Comparison of ENCODE assay signal across 33 cellular contexts in the genomic region with DNA sequence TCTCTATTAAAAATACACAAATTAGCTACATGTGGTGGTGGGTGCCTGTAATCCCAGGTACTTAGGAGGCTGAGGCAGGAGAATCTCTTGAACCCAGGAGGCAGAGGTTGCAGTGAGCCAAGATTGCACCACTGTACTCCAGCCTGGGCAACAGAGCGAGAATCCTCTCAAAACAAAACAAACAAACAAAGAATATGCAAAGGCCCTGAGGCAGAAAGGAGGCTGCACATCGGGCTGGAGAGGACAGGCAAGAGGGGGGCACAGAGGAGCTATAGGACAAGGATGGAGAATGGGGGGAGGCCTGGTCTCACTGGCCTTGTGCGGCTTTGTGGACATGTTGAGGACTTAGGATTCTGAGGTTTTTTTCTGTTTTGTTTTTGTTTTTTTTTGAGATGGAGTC. TPM values are rescaled to one million over a fixed set of nuclear protein-coding genes. Genes with fewer than 3 reads are reported as not detected.
DNase-seq lines count a peak whose midpoint lies in the region; ATAC-seq, FAIRE-seq and TF ChIP-seq lines count a peak whose summit lies in the region.
"Had no signal": no experiment of that assay in that cellular context is flagged by ENCODE, and none has a peak within 500 bp of the region (broad histone marks: within the 10 kb centered on the region; RNA-seq: fewer than 3 reads in every experiment).

No MANE protein-coding gene starts in this region.

- no peak for FAIRE-seq in K562 (lab: Jason Lieb, UNC)
- FAIRE-seq: A204.1, A549, D721Med had no signal

- H3K4me2 ChIP-seq in K562 (ENCODE audit: insufficient read depth, low read length): no peak overlapping the region
- H3K4me2 ChIP-seq: A549, BLaER1 had no signal

- in situ Hi-C loops in K562 (cut with MboI): no loop called here

- H2AFZ ChIP-seq in K562 (ENCODE audit: low read depth, low read length): no peak overlapping the region

- no peak for TF ChIP-seq RAD21 in K562 (CRISPR knock-in tag; conservative IDR thresholded peaks at IDR 0.05 in 1 of 2, IDR thresholded peaks at IDR 0.05 in 1 of 2)

- POLR2A ChIA-PET in HEK293 (lab: Yijun Ruan, JAX): no interaction called here
- POLR2A ChIA-PET in K562 (lab: Yijun Ruan, JAX): no interaction called here

- H3K27ac ChIP-seq in HEK293 (ENCODE audit: extremely low read depth, low read depth, low read length) (no peak overlapping the region), K562 (ENCODE audit: extremely low read depth, low read depth, low read length) (no peak overlapping the region)
- H3K27ac ChIP-seq: 22Rv1; A549; BLaER1; BLaER1 treated with 17β-estradiol and CSF1 and Interleukin-3, amounts not matched to agents 10 nM and 100 nM; C4-2B had no signal

- TF ChIP-seq CTCF in HEK293 (tag by site-specific recombination; IDR thresholded peaks at IDR 0.05) (no peak), K562 (IDR thresholded peaks at IDR 0.05 in 2 of 3, conservative IDR thresholded peaks at IDR 0.05 in 1 of 3; ENCODE audit: insufficient read depth in 2 of 3, low read depth in 1 of 3, low read length in 3 of 3) (no peak)

- H3K79me2 ChIP-seq in K562 (ENCODE audit: control insufficient read depth, insufficient read depth, low read length): no peaks in the 10 kb centered on the region

- DNase-seq in K562 (ENCODE audit: extremely low read depth in 1 of 4, low spot score in 3 of 4) (no peak), NCI-H446 (lab: John Stamatoyannopoulos, UW) (no peak), DMS53 (lab: John Stamatoyannopoulos, UW) (no peak)
- DNase-seq in stimulated activated effector memory CD8-positive, alpha-beta T cell treated with anti-CD3 and anti-CD28 coated beads, Interleukin-12 subunit alpha, Interleukin-12 subunit beta, amount 100 ng/mL, for 72 hours (ENCODE audit: low spot score in 2 of 2): no peak
- DNase-seq: 8988T; ACHN; AML-193; BE2C; C1 segment of cervical spinal cord; Caco-2; Calu3; CD4-positive, alpha-beta memory T cell; CD4-positive, alpha-beta T cell; CD4-positive, CD25-positive, alpha-beta regulatory T cell; CD8-positive, alpha-beta memory T cell; CD8-positive, alpha-beta T cell; COR-L47; DMS 273 treated with DMSO at 0.1 percent for 48 hours; DMS153; DMS79; DMS79 treated with DMSO at 0.1 percent for 48 hours; DND-41; EL had no signal

- H3K4me1 Mint-ChIP-seq in stimulated activated effector memory CD8-positive, alpha-beta T cell treated with anti-CD3 and anti-CD28 coated beads, Interleukin-12 subunit alpha, Interleukin-12 subunit beta, amount 100 ng/mL, for 72 hours: peaks cover 4% of the 10 kb centered on the region
- H3K4me1 Mint-ChIP-seq: B cell; CD4-positive, alpha-beta memory T cell; CD8-positive, alpha-beta memory T cell had no signal

- H3K9me3 ChIP-seq in HEK293 (ENCODE audit: control insufficient read depth, insufficient read depth, low read depth, low read length): no peaks in the 10 kb centered on the region
- H3K9me3 ChIP-seq in K562 (replicated peaks; ENCODE audit: control insufficient read depth, insufficient read depth, low read depth, low read length): no peaks in the 10 kb centered on the region
- H3K9me3 ChIP-seq: A549, BE2C, BLaER1, Caco-2 had no signal

- 0 out of 5 replicates have a peak, but pooled peaks cover 0 to 6% of the 10 kb centered on the region in 2 experiments for H3K27me3 ChIP-seq in K562 (ENCODE audit: control insufficient read depth in 2 of 2, insufficient read depth in 2 of 2, low read length in 2 of 2)
- H3K27me3 ChIP-seq: BE2C; BLaER1; BLaER1 treated with 17β-estradiol and CSF1 and Interleukin-3, amounts not matched to agents 10 nM and 100 nM had no signal

- H4K20me1 ChIP-seq in K562 (replicated peaks; ENCODE audit: control insufficient read depth, insufficient read depth, low read length): no peaks in the 10 kb centered on the region
- H4K20me1 ChIP-seq: BLaER1; BLaER1 treated with 17β-estradiol and CSF1 and Interleukin-3, amounts not matched to agents 10 nM and 100 nM had no signal

- no TSS peak for BruUV-seq in K562 (replicated peaks; lab: Mats Ljungman, UMichigan)

- no peaks in the 10 kb centered on the region for H3K9me1 ChIP-seq in K562 (ENCODE audit: control insufficient read depth, insufficient read depth, low read length)

- WGBS in K562 (ENCODE audit: insufficient coverage, low coverage, missing lambda C conversion rate): 25% methylated on average over 3 of the region's 3 CpGs

- H3K27ac Mint-ChIP-seq in stimulated activated effector memory CD8-positive, alpha-beta T cell treated with anti-CD3 and anti-CD28 coated beads, Interleukin-12 subunit alpha, Interleukin-12 subunit beta, amount 100 ng/mL, for 72 hours: peak overlapping the region; percentile 76
- H3K27ac Mint-ChIP-seq: B cell; CD4-positive, alpha-beta T cell; CD8-positive, alpha-beta T cell had no signal

- H3K9ac ChIP-seq in K562 (ENCODE audit: insufficient read depth in 1 of 2, low read depth in 2 of 2, low read length in 2 of 2): no peak overlapping the region
- H3K9ac ChIP-seq: BLaER1; BLaER1 treated with 17β-estradiol and CSF1 and Interleukin-3, amounts not matched to agents 10 nM and 100 nM had no signal

- ATAC-seq in K562 (no peak), HG03139 (IDR thresholded peaks at IDR 0.05; ENCODE audit: unreplicated experiment) (no peak)
- ATAC-seq in stimulated activated effector memory CD8-positive, alpha-beta T cell treated with anti-CD3 and anti-CD28 coated beads, Interleukin-12 subunit alpha, Interleukin-12 subunit beta, amount 100 ng/mL, for 72 hours: no peak
- ATAC-seq: A549; CD8-positive, alpha-beta T cell had no signal

- H3K36me3 ChIP-seq in HEK293 (ENCODE audit: control insufficient read depth in 2 of 2, insufficient read depth in 1 of 2, low read length in 2 of 2) (no peaks in the 10 kb centered on the region), K562 (ENCODE audit: control insufficient read depth, insufficient read depth, low read length) (no peaks in the 10 kb centered on the region)

- TF ChIP-seq EP300 in K562 (IDR thresholded peaks at IDR 0.05; ENCODE audit: low read length): no peak

- H3K36me3 Mint-ChIP-seq in stimulated activated effector memory CD8-positive, alpha-beta T cell treated with anti-CD3 and anti-CD28 coated beads, Interleukin-12 subunit alpha, Interleukin-12 subunit beta, amount 100 ng/mL, for 72 hours: peaks cover 22% of the 10 kb centered on the region

- CTCF ChIA-PET in HEK293 (lab: Yijun Ruan, JAX): interaction anchor here (0.5 kb wide), 1 partner anchor 736 kb away, joined by 3 read pairs; no protein-coding TSS in a partner anchor
- CTCF ChIA-PET in K562 (lab: Yijun Ruan, JAX; ENCODE audit: low intra/inter-chr PET ratio): no interaction called here

- H3K4me3 ChIP-seq in HEK293 (ENCODE audit: low read depth, low read length) (no peak overlapping the region), K562 (no peak overlapping the region)
- H3K4me3 ChIP-seq: A549; BLaER1; BLaER1 treated with 17β-estradiol and CSF1 and Interleukin-3, amounts not matched to agents 10 nM and 100 nM had no signal

- H3K4me1 ChIP-seq in HEK293 (ENCODE audit: control insufficient read depth, insufficient read depth, low read length) (no peaks in the 10 kb centered on the region), K562 (replicated peaks in 1 of 2; ENCODE audit: control insufficient read depth in 2 of 2, insufficient read depth in 2 of 2, low read length in 2 of 2) (peaks cover 0 to 15% of the 10 kb centered on the region in 2 experiments; a peak in 2 of 5 replicates)
- H3K4me1 ChIP-seq: A549, BE2C had no signal

- no peak overlapping the region for H3K4me3 Mint-ChIP-seq in stimulated activated effector memory CD8-positive, alpha-beta T cell treated with anti-CD3 and anti-CD28 coated beads, Interleukin-12 subunit alpha, Interleukin-12 subunit beta, amount 100 ng/mL, for 72 hours
- H3K4me3 Mint-ChIP-seq: B cell; CD4-positive, alpha-beta memory T cell; CD4-positive, alpha-beta T cell; CD4-positive, CD25-positive, alpha-beta regulatory T cell; CD8-positive, alpha-beta memory T cell; CD8-positive, alpha-beta T cell had no signal

- intact Hi-C loops in K562 (cut with micrococcal nuclease): no loop called here

- H3K9me3 Mint-ChIP-seq in stimulated activated effector memory CD8-positive, alpha-beta T cell treated with anti-CD3 and anti-CD28 coated beads, Interleukin-12 subunit alpha, Interleukin-12 subunit beta, amount 100 ng/mL, for 72 hours: no peaks in the 10 kb centered on the region
- H3K9me3 Mint-ChIP-seq: CD4-positive, alpha-beta memory T cell; CD4-positive, alpha-beta T cell; CD4-positive, CD25-positive, alpha-beta regulatory T cell; CD8-positive, alpha-beta memory T cell; CD8-positive, alpha-beta T cell had no signal

- TF ChIP-seq POLR2A in K562 (conservative IDR thresholded peaks at IDR 0.05): no peak

RNA-seq across cellular contexts. Expression of gene TRIOBP, which starts 8.4 kb away (rescaled TPM):
- 9.1 and 30.1 TPM in 2 replicates for total RNA-seq in K562 (2011; cell fraction: chromatin; rRNA removed; ENCODE audit: low replicate concordance)
- 16.3 and 16.6 TPM in 2 replicates for total RNA-seq in K562 (2011; cell fraction: nucleolus; rRNA removed)
- 9.3 and 13.8 TPM in 2 replicates for total RNA-seq in K562 (2011; cell fraction: nucleoplasm; rRNA removed)
- total RNA-seq in K562 (2014; rRNA removed): 9.4 and 11.9 TPM in 2 replicates
- total RNA-seq in K562 (2014; rRNA removed; fragmentation: Illumina TruSeq; extraction: Trizol): 2.9 and 3.3 TPM in 2 replicates
- total RNA-seq in K562 (2015; rRNA removed; fragmentation: Illumina TruSeq; extraction: Trizol): 4.0 and 4.6 TPM in 2 replicates
- total RNA-seq in K562 (2021): 9.9 and 11.0 TPM in 2 replicates
- polyA plus RNA-seq in K562 (2011; rRNA removed): 6.7 and 9.9 TPM in 2 replicates
- 6.9 and 10.9 TPM in 2 replicates for polyA plus RNA-seq in K562 (2011; cell fraction: cytosol; rRNA removed)
- polyA plus RNA-seq in K562 (2011; cell fraction: nucleus; rRNA removed): 18.4 and 22.5 TPM in 2 replicates
- 6.7 and 16.8 TPM in 2 replicates for polyA plus RNA-seq in K562 (2012)
- polyA plus RNA-seq in K562 (2014; fragmentation: Illumina TruSeq; extraction: Trizol): 5.5 and 6.6 TPM in 2 replicates
- polyA plus RNA-seq in K562 (2014; fragmentation: Nextera tagmentation; extraction: Ambion mirVana): under 1 TPM; 0.24 TPM
- polyA plus RNA-seq in K562 (2014; rRNA removed): 13.2 and 13.8 TPM in 2 replicates
- 7.9 and 10.8 TPM in 2 replicates for polyA minus RNA-seq in K562 (2011; rRNA and poly(A)+ RNA removed)
- 3.1 and 3.9 TPM in 2 replicates for polyA minus RNA-seq in K562 (2011; cell fraction: cytosol; rRNA and poly(A)+ RNA removed)
- polyA minus RNA-seq in K562 (2011; cell fraction: nucleus; rRNA and poly(A)+ RNA removed): 5.8 and 8.2 TPM in 2 replicates

RNA-seq across cellular contexts. Expression of gene NOL12, which starts 19.1 kb away (rescaled TPM):
- total RNA-seq in K562 (2011; cell fraction: chromatin; rRNA removed; ENCODE audit: low replicate concordance): 24.1 and 61.4 TPM in 2 replicates
- 43.3 and 44.0 TPM in 2 replicates for total RNA-seq in K562 (2011; cell fraction: nucleolus; rRNA removed)
- total RNA-seq in K562 (2011; cell fraction: nucleoplasm; rRNA removed): 30.8 and 31.2 TPM in 2 replicates
- total RNA-seq in K562 (2014; rRNA removed): 40.9 and 42.2 TPM in 2 replicates
- total RNA-seq in K562 (2014; rRNA removed; fragmentation: Illumina TruSeq; extraction: Trizol): 8.4 and 13.9 TPM in 2 replicates
- 29.1 and 33.7 TPM in 2 replicates for total RNA-seq in K562 (2015; rRNA removed; fragmentation: Illumina TruSeq; extraction: Trizol)
- total RNA-seq in K562 (2021): 26.8 and 28.5 TPM in 2 replicates
- polyA plus RNA-seq in K562 (2011; rRNA removed): 17.2 and 19.8 TPM in 2 replicates
- 19.6 and 24.7 TPM in 2 replicates for polyA plus RNA-seq in K562 (2011; cell fraction: cytosol; rRNA removed)
- 38.3 and 48.3 TPM in 2 replicates for polyA plus RNA-seq in K562 (2011; cell fraction: nucleus; rRNA removed)
- 25.1 and 27.1 TPM in 2 replicates for polyA plus RNA-seq in K562 (2012)
- 33.6 and 34.3 TPM in 2 replicates for polyA plus RNA-seq in K562 (2014; fragmentation: Illumina TruSeq; extraction: Trizol)
- 10 to 100 TPM in 1 of 2 experiments, 1 to 10 TPM in 1; 2.8 to 10.5 TPM for polyA plus RNA-seq in K562 (2014; fragmentation: Nextera tagmentation; extraction: Ambion mirVana)
- 40.8 and 41.4 TPM in 2 replicates for polyA plus RNA-seq in K562 (2014; rRNA removed)
- polyA minus RNA-seq in K562 (2011; rRNA and poly(A)+ RNA removed): 7.3 and 8.8 TPM in 2 replicates
- 8.7 and 12.7 TPM in 2 replicates for polyA minus RNA-seq in K562 (2011; cell fraction: cytosol; rRNA and poly(A)+ RNA removed)
- 7.2 and 10.0 TPM in 2 replicates for polyA minus RNA-seq in K562 (2011; cell fraction: nucleus; rRNA and poly(A)+ RNA removed)

RNA-seq across cellular contexts. Expression of gene LGALS1, which starts 29.8 kb away (rescaled TPM):
- total RNA-seq in K562 (2011; cell fraction: chromatin; rRNA removed; ENCODE audit: low replicate concordance): 14.2 and 41.4 TPM in 2 replicates
- total RNA-seq in K562 (2011; cell fraction: nucleolus; rRNA removed): 152 and 183 TPM in 2 replicates
- total RNA-seq in K562 (2011; cell fraction: nucleoplasm; rRNA removed): 99.6 and 131 TPM in 2 replicates
- total RNA-seq in K562 (2014; rRNA removed) (373 and 487 TPM in 2 replicates), K562 (2014; rRNA removed; fragmentation: Illumina TruSeq; extraction: Trizol) (94.3 and 160 TPM in 2 replicates), K562 (2015; rRNA removed; fragmentation: Illumina TruSeq; extraction: Trizol) (455 and 466 TPM in 2 replicates), K562 (2021) (330 and 373 TPM in 2 replicates)
- polyA plus RNA-seq in K562 (2011; rRNA removed) (800 and 995 TPM in 2 replicates), K562 (2014; fragmentation: Illumina TruSeq; extraction: Trizol) (189 and 298 TPM in 2 replicates), K562 (2014; fragmentation: Nextera tagmentation; extraction: Ambion mirVana) (100 to 1,000 TPM; 240 to 301 TPM), K562 (2014; rRNA removed) (474 and 680 TPM in 2 replicates)
- 1,618 and 2,500 TPM in 2 replicates for polyA plus RNA-seq in K562 (2011; cell fraction: cytosol; rRNA removed)
- 492 and 635 TPM in 2 replicates for polyA plus RNA-seq in K562 (2011; cell fraction: nucleus; rRNA removed)
- polyA plus RNA-seq in K562 (2012): 1,292 and 1,616 TPM in 2 replicates
- polyA minus RNA-seq in K562 (2011; rRNA and poly(A)+ RNA removed): 187 and 354 TPM in 2 replicates
- 194 and 200 TPM in 2 replicates for polyA minus RNA-seq in K562 (2011; cell fraction: cytosol; rRNA and poly(A)+ RNA removed)
- 64.1 and 86.9 TPM in 2 replicates for polyA minus RNA-seq in K562 (2011; cell fraction: nucleus; rRNA and poly(A)+ RNA removed)

RNA-seq across cellular contexts. Expression of gene PDXP, which starts 46.7 kb away (rescaled TPM):
- 8.1 and 23.1 TPM in 2 replicates for total RNA-seq in K562 (2011; cell fraction: chromatin; rRNA removed; ENCODE audit: low replicate concordance)
- total RNA-seq in K562 (2011; cell fraction: nucleolus; rRNA removed): 20.8 and 21.3 TPM in 2 replicates
- total RNA-seq in K562 (2011; cell fraction: nucleoplasm; rRNA removed): 19.4 and 21.3 TPM in 2 replicates
- 38.8 and 55.8 TPM in 2 replicates for total RNA-seq in K562 (2014; rRNA removed)
- total RNA-seq in K562 (2014; rRNA removed; fragmentation: Illumina TruSeq; extraction: Trizol): 27.6 and 29.0 TPM in 2 replicates
- 30.9 and 32.5 TPM in 2 replicates for total RNA-seq in K562 (2015; rRNA removed; fragmentation: Illumina TruSeq; extraction: Trizol)
- 47.5 and 50.0 TPM in 2 replicates for total RNA-seq in K562 (2021)
- 42.8 and 51.4 TPM in 2 replicates for polyA plus RNA-seq in K562 (2011; rRNA removed)
- polyA plus RNA-seq in K562 (2011; cell fraction: cytosol; rRNA removed): 73.7 and 106 TPM in 2 replicates
- 34.8 and 35.2 TPM in 2 replicates for polyA plus RNA-seq in K562 (2011; cell fraction: nucleus; rRNA removed)
- polyA plus RNA-seq in K562 (2012): 25.7 and 42.5 TPM in 2 replicates
- polyA plus RNA-seq in K562 (2014; fragmentation: Illumina TruSeq; extraction: Trizol): 54.2 and 62.3 TPM in 2 replicates
- 10 to 100 TPM in 1 of 2 experiments, 1 to 10 TPM in 1; 7.9 to 11.8 TPM for polyA plus RNA-seq in K562 (2014; fragmentation: Nextera tagmentation; extraction: Ambion mirVana)
- polyA plus RNA-seq in K562 (2014; rRNA removed): 45.7 and 47.8 TPM in 2 replicates
- 21.5 and 27.1 TPM in 2 replicates for polyA minus RNA-seq in K562 (2011; rRNA and poly(A)+ RNA removed)
- 30.1 and 30.4 TPM in 2 replicates for polyA minus RNA-seq in K562 (2011; cell fraction: cytosol; rRNA and poly(A)+ RNA removed)
- 8.6 and 12.3 TPM in 2 replicates for polyA minus RNA-seq in K562 (2011; cell fraction: nucleus; rRNA and poly(A)+ RNA removed)
